ENCODE assay signal across 8 cellular contexts in genomic region chr6:36423101-36423824, GRCh38. TPM values are rescaled to one million over a fixed set of nuclear protein-coding genes. Genes with fewer than 3 reads are reported as not detected.
DNase-seq lines count a peak whose midpoint lies in the region; ATAC-seq and TF ChIP-seq lines count a peak whose summit lies in the region.

No MANE protein-coding gene starts in this region.

- peak overlapping the region; percentile 86 for H3K9ac ChIP-seq in ES-I3 (ENCODE audit: low read depth, low read length)

- peak; percentile 99 for ATAC-seq in natural killer cell treated with Interleukin-12 subunit alpha and Interleukin-12 subunit beta and Interleukin-15 and Interleukin-18, amount 100 ng/mL, for 72 hours

- no peaks in the 10 kb centered on the region for H3K9me3 Mint-ChIP-seq in activated T-helper 2 cell treated with anti-CD3 and anti-CD28 coated beads, Interferon-gamma antibody, Interleukin-2, Interleukin-4, amounts not matched to agents 10 μg/mL and 5 μg/mL and 100 μg/mL, durations not matched to agents 14 hours and 24 hours and 36 hours
- no peaks in the 10 kb centered on the region for H3K9me3 Mint-ChIP-seq in natural killer cell treated with Interleukin-12 subunit alpha and Interleukin-12 subunit beta and Interleukin-15 and Interleukin-18, amount 100 ng/mL, for 72 hours

- no peaks in the 10 kb centered on the region for H3K36me3 Mint-ChIP-seq in activated T-helper 2 cell treated with anti-CD3 and anti-CD28 coated beads, Interferon-gamma antibody, Interleukin-2, Interleukin-4, amounts not matched to agents 10 μg/mL and 5 μg/mL and 100 μg/mL, durations not matched to agents 14 hours and 24 hours and 36 hours (ENCODE audit: low read depth)
- no peaks in the 10 kb centered on the region for H3K36me3 Mint-ChIP-seq in natural killer cell treated with Interleukin-12 subunit alpha and Interleukin-12 subunit beta and Interleukin-15 and Interleukin-18, amount 100 ng/mL, for 72 hours

- H3K4me3 Mint-ChIP-seq in activated T-helper 2 cell treated with anti-CD3 and anti-CD28 coated beads, Interferon-gamma antibody, Interleukin-2, Interleukin-4, amounts not matched to agents 10 μg/mL and 5 μg/mL and 100 μg/mL, durations not matched to agents 14 hours and 24 hours and 36 hours (ENCODE audit: low read depth), result peak overlapping the region; percentile 88
- H3K4me3 Mint-ChIP-seq in natural killer cell treated with Interleukin-12 subunit alpha and Interleukin-12 subunit beta and Interleukin-15 and Interleukin-18, amount 100 ng/mL, for 72 hours, result peak overlapping the region; percentile 87

- no peaks in the 10 kb centered on the region; the same call in 1 of the 2 replicates for H3K4me1 ChIP-seq in ES-I3 (ENCODE audit: insufficient read depth, low read length)

- H3K36me3 ChIP-seq in ES-I3 (ENCODE audit: insufficient read depth, low read length), result no peaks in the 10 kb centered on the region

- H3K4me1 Mint-ChIP-seq in activated T-helper 2 cell treated with anti-CD3 and anti-CD28 coated beads, Interferon-gamma antibody, Interleukin-2, Interleukin-4, amounts not matched to agents 10 μg/mL and 5 μg/mL and 100 μg/mL, durations not matched to agents 14 hours and 24 hours and 36 hours (ENCODE audit: low read depth), result peaks cover 15% of the 10 kb centered on the region
- peaks cover 18 to 24% of the 10 kb centered on the region in 2 donors for H3K4me1 Mint-ChIP-seq in natural killer cell treated with Interleukin-12 subunit alpha and Interleukin-12 subunit beta and Interleukin-15 and Interleukin-18, amount 100 ng/mL, for 72 hours (ENCODE audit: low read depth in 2 of 2)

- intact Hi-C loops in activated T-helper 2 cell treated with anti-CD3 and anti-CD28 coated beads, Interferon-gamma antibody, Interleukin-2, Interleukin-4, amounts not matched to agents 10 μg/mL and 5 μg/mL and 100 μg/mL, durations not matched to agents 14 hours and 24 hours and 36 hours (cut with micrococcal nuclease), result loop anchor here (1.0 to 5.0 kb wide), 4 partner anchors 18 to 396 kb away; partner anchors contain the start of genes MAPK14 and SRSF3

- peak overlapping the region; percentile 56 for H3K4me3 ChIP-seq in LNCaP clone FGC (ENCODE audit: low read depth, low read length)

- peak; percentile 97 for DNase-seq in H4 (ENCODE audit: low spot score)
- DNase-seq in LNCaP clone FGC (ENCODE audit: low read depth), result peak; percentile 93
- peak; percentile 99 for DNase-seq in RPMI8226
- DNase-seq in activated T-helper 2 cell treated with anti-CD3 and anti-CD28 coated beads, Interferon-gamma antibody, Interleukin-2, Interleukin-4, amounts not matched to agents 10 μg/mL and 5 μg/mL and 100 μg/mL, durations not matched to agents 14 hours and 24 hours and 36 hours (ENCODE audit: low spot score), result peak; percentile 97
- DNase-seq in fibroblast of peridontal ligament (ENCODE audit: extremely low read depth), result peak; percentile 94
- peak; percentile 99 for DNase-seq in natural killer cell treated with Interleukin-12 subunit alpha and Interleukin-12 subunit beta and Interleukin-15 and Interleukin-18, amount 100 ng/mL, for 72 hours (ENCODE audit: low spot score)
- DNase-seq in stimulated activated naive CD4-positive, alpha-beta T cell treated with Interleukin-2 at 50 U/mL for 16 hours (lab: John Stamatoyannopoulos, UW), result peak; percentile 97

- peak; percentile 80 for TF ChIP-seq CTCF in LNCaP clone FGC (IDR thresholded peaks at IDR 0.05; ENCODE audit: control insufficient read depth, extremely low read depth, insufficient read depth)

- H3K27ac Mint-ChIP-seq in activated T-helper 2 cell treated with anti-CD3 and anti-CD28 coated beads, Interferon-gamma antibody, Interleukin-2, Interleukin-4, amounts not matched to agents 10 μg/mL and 5 μg/mL and 100 μg/mL, durations not matched to agents 14 hours and 24 hours and 36 hours, result peak overlapping the region; percentile 85
- H3K27ac Mint-ChIP-seq in natural killer cell treated with Interleukin-12 subunit alpha and Interleukin-12 subunit beta and Interleukin-15 and Interleukin-18, amount 100 ng/mL, for 72 hours, result peak overlapping the region; percentile 81 to 96

- no peaks in the 10 kb centered on the region for H3K9me3 ChIP-seq in ES-I3 (ENCODE audit: control insufficient read depth, insufficient read depth, low read length)

- peaks cover 7% of the 10 kb centered on the region for H3K27me3 Mint-ChIP-seq in activated T-helper 2 cell treated with anti-CD3 and anti-CD28 coated beads, Interferon-gamma antibody, Interleukin-2, Interleukin-4, amounts not matched to agents 10 μg/mL and 5 μg/mL and 100 μg/mL, durations not matched to agents 14 hours and 24 hours and 36 hours (ENCODE audit: low read depth)
- no peaks in the 10 kb centered on the region for H3K27me3 Mint-ChIP-seq in natural killer cell treated with Interleukin-12 subunit alpha and Interleukin-12 subunit beta and Interleukin-15 and Interleukin-18, amount 100 ng/mL, for 72 hours

RNA-seq across cellular contexts. Expression of gene PXT1, which starts 19.4 kb away (rescaled TPM):
- total RNA-seq in H4 (2014; rRNA removed; shearing (Covaris generic)), result not detected in 2 replicates
- 0.14 and 0.27 TPM in 2 replicates for total RNA-seq in activated T-helper 2 cell treated with anti-CD3 and anti-CD28 coated beads, Interferon-gamma antibody, Interleukin-2, Interleukin-4, amounts not matched to agents 10 μg/mL and 5 μg/mL and 100 μg/mL, durations not matched to agents 14 hours and 24 hours and 36 hours
- total RNA-seq in natural killer cell treated with Interleukin-12 subunit alpha and Interleukin-12 subunit beta and Interleukin-15 and Interleukin-18, amount 100 ng/mL, for 72 hours, result under 1 TPM; 0.20 to 0.31 TPM

RNA-seq across cellular contexts. Expression of gene KCTD20, which starts 19.5 kb away (rescaled TPM):
- total RNA-seq in H4 (2014; rRNA removed; shearing (Covaris generic)), result 56.1 and 68.5 TPM in 2 replicates
- total RNA-seq in activated T-helper 2 cell treated with anti-CD3 and anti-CD28 coated beads, Interferon-gamma antibody, Interleukin-2, Interleukin-4, amounts not matched to agents 10 μg/mL and 5 μg/mL and 100 μg/mL, durations not matched to agents 14 hours and 24 hours and 36 hours, result 51.1 and 54.8 TPM in 2 replicates
- total RNA-seq in natural killer cell treated with Interleukin-12 subunit alpha and Interleukin-12 subunit beta and Interleukin-15 and Interleukin-18, amount 100 ng/mL, for 72 hours, result 10 to 100 TPM; 61.4 to 62.4 TPM

RNA-seq across cellular contexts. Expression of gene ETV7, which starts 35.8 kb away (rescaled TPM):
- 0.99 and 1.2 TPM in 2 replicates for total RNA-seq in H4 (2014; rRNA removed; shearing (Covaris generic))
- total RNA-seq in activated T-helper 2 cell treated with anti-CD3 and anti-CD28 coated beads, Interferon-gamma antibody, Interleukin-2, Interleukin-4, amounts not matched to agents 10 μg/mL and 5 μg/mL and 100 μg/mL, durations not matched to agents 14 hours and 24 hours and 36 hours, result 0.51 and 0.57 TPM in 2 replicates
- total RNA-seq in natural killer cell treated with Interleukin-12 subunit alpha and Interleukin-12 subunit beta and Interleukin-15 and Interleukin-18, amount 100 ng/mL, for 72 hours, result 10 to 100 TPM in 1 of 2 donors, 1 to 10 TPM in 1; 6.9 to 19.8 TPM

Comparison
In these comparisons a context has a peak if more than half of its experiments do, and no peak if none do; other contexts are left out.
1. Peak in every context shown above with its lines: DNase-seq, ATAC-seq and H3K4me3 ChIP-seq.